Comparison of ENCODE assay signal across 22 cellular contexts in the genomic region with DNA sequence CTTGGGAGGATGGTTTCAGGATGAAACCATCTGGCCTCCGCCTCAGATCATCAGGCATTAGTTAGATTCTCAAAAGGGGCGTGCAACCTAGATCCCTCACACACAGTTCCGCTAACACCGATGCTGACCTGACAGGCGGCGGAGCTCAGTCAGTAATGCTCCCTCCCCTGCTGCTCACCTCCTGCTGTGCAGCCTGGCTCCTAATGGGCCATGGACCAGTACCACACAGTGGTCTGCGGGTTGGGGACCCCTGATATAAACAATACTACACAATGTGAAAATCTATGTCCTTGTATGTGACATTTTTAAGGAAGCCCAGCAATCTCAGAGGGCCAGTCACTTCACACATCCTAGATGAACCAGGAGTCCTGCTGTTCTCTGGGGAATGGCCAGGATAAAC.
"Had no signal": no experiment of that assay in that cellular context is flagged by ENCODE, and none has a peak within 500 bp of the region (broad histone marks: within the 10 kb centered on the region; RNA-seq: fewer than 3 reads in every experiment).

No MANE protein-coding gene starts in this region.

- FAIRE-seq: kidney, urothelium cell line had no signal

- H3K36me3 Mint-ChIP-seq: immature natural killer cell; naive thymus-derived CD8-positive, alpha-beta T cell; stimulated activated effector memory CD8-positive, alpha-beta T cell treated with anti-CD3 and anti-CD28 coated beads, Interleukin-12 subunit alpha, Interleukin-12 subunit beta, amount 100 ng/mL, for 72 hours had no signal

- ATAC-seq: gastroesophageal sphincter; naive thymus-derived CD8-positive, alpha-beta T cell; right lobe of liver; stimulated activated naive CD8-positive, alpha-beta T cell treated with anti-CD3 and anti-CD28 coated beads, Interleukin-15, amount 100 ng/mL, for 72 hours had no signal

- H3K27ac Mint-ChIP-seq: immature natural killer cell; naive thymus-derived CD8-positive, alpha-beta T cell; stimulated activated effector memory CD8-positive, alpha-beta T cell treated with anti-CD3 and anti-CD28 coated beads, Interleukin-12 subunit alpha, Interleukin-12 subunit beta, amount 100 ng/mL, for 72 hours had no signal

- H3K9me3 ChIP-seq: esophagus muscularis mucosa, gastroesophageal sphincter, left ventricle myocardium inferior, ovary, right lobe of liver, testis, transverse colon had no signal

- H3K36me3 ChIP-seq: esophagus muscularis mucosa, gastroesophageal sphincter, left ventricle myocardium inferior, ovary, right lobe of liver, transverse colon had no signal

- H3K4me1 ChIP-seq: testis had no signal

- DNase-seq: effector memory CD4-positive, alpha-beta T cell; immature natural killer cell; kidney; left cardiac atrium; left ventricle myocardium inferior; mesenchymal stem cell; naive thymus-derived CD8-positive, alpha-beta T cell; nucleus accumbens; ovary; right lobe of liver; stimulated activated CD4-positive, alpha-beta T cell treated with anti-CD3 and anti-CD28 coated beads, Interleukin-4, amount 100 ng/mL, for 1 hour; stimulated activated CD8-positive, alpha-beta memory T cell treated with anti-CD3 and anti-CD28 coated beads, Interleukin-4, amount 100 ng/mL, for 48 hours; stimulated activated naive CD8-positive, alpha-beta T cell treated with anti-CD3 and anti-CD28 coated beads, Interleukin-15, amount 100 ng/mL, for 72 hours; testis; transverse colon had no signal

- H3K27ac ChIP-seq: epithelial cell of prostate, esophagus muscularis mucosa, gastroesophageal sphincter, ovary, right lobe of liver, testis, transverse colon had no signal

- H3K4me3 Mint-ChIP-seq: immature natural killer cell; naive thymus-derived CD8-positive, alpha-beta T cell; neural crest cell; stimulated activated effector memory CD8-positive, alpha-beta T cell treated with anti-CD3 and anti-CD28 coated beads, Interleukin-12 subunit alpha, Interleukin-12 subunit beta, amount 100 ng/mL, for 72 hours; stimulated activated naive CD8-positive, alpha-beta T cell treated with anti-CD3 and anti-CD28 coated beads, Interleukin-15, amount 100 ng/mL, for 72 hours had no signal

- H3K4me3 ChIP-seq: esophagus muscularis mucosa, gastroesophageal sphincter, left ventricle myocardium inferior, lung, ovary, right lobe of liver, testis, transverse colon had no signal

- H3K9me3 Mint-ChIP-seq: naive thymus-derived CD8-positive, alpha-beta T cell; neural crest cell; stimulated activated effector memory CD8-positive, alpha-beta T cell treated with anti-CD3 and anti-CD28 coated beads, Interleukin-12 subunit alpha, Interleukin-12 subunit beta, amount 100 ng/mL, for 72 hours; stimulated activated naive CD8-positive, alpha-beta T cell treated with anti-CD3 and anti-CD28 coated beads, Interleukin-15, amount 100 ng/mL, for 72 hours had no signal

- H3K4me1 Mint-ChIP-seq: immature natural killer cell; naive thymus-derived CD8-positive, alpha-beta T cell; stimulated activated effector memory CD8-positive, alpha-beta T cell treated with anti-CD3 and anti-CD28 coated beads, Interleukin-12 subunit alpha, Interleukin-12 subunit beta, amount 100 ng/mL, for 72 hours; stimulated activated naive CD8-positive, alpha-beta T cell treated with anti-CD3 and anti-CD28 coated beads, Interleukin-15, amount 100 ng/mL, for 72 hours had no signal

- H3K27me3 ChIP-seq: esophagus muscularis mucosa, gastroesophageal sphincter, ovary, right lobe of liver, testis, transverse colon had no signal
